In genomic region chr6:29553268-29554057, GRCh38 we compare ENCODE assay signal across 8 cellular contexts. TPM values are rescaled to one million over a fixed set of nuclear protein-coding genes. Genes with fewer than 3 reads are reported as not detected.
DNase-seq lines count a peak whose midpoint lies in the region; ATAC-seq and TF ChIP-seq lines count a peak whose summit lies in the region.

No MANE protein-coding gene starts in this region.

- peaks cover 16% of the 10 kb centered on the region for H3K4me1 ChIP-seq in left ventricle myocardium inferior
- H3K4me1 ChIP-seq in psoas muscle, result peaks cover 15% of the 10 kb centered on the region

- H3K9me3 ChIP-seq in left ventricle myocardium inferior (replicated peaks) (no peaks in the 10 kb centered on the region), psoas muscle (no peaks in the 10 kb centered on the region)

- peaks cover 88% of the 10 kb centered on the region for H3K27me3 ChIP-seq in left ventricle myocardium inferior (ENCODE audit: low read depth)
- peaks cover 3 to 55% (median 14%) of the 10 kb centered on the region in 3 donors for H3K27me3 ChIP-seq in psoas muscle (ENCODE audit: insufficient read depth in 3 of 3, low read length in 2 of 3)

- DNase-seq in AG09319 (ENCODE audit: extremely low read depth, low read depth) (no peak), left ventricle myocardium inferior (peak; percentile 73), psoas muscle (peak; percentile 77 to 82), NCI-H1417 (lab: John Stamatoyannopoulos, UW) (no peak), COLO668 (lab: John Stamatoyannopoulos, UW; ENCODE audit: unreplicated experiment) (no peak)
- peak; percentile 23 for DNase-seq in activated naive CD4-positive, alpha-beta T cell treated with anti-CD3 and anti-CD28 coated beads, Interleukin-2, amount 50 U/mL, for 16 hours

- ATAC-seq in HG03432 (IDR thresholded peaks at IDR 0.05; ENCODE audit: unreplicated experiment), result peak; percentile 52
- peak in 3 of 4 donors; percentile 64 to 81 (median 75) for ATAC-seq in psoas muscle
- ATAC-seq in HG02642 (IDR thresholded peaks at IDR 0.05; ENCODE audit: poor library complexity, unreplicated experiment), result no peak

- intact Hi-C loops in left ventricle myocardium inferior (cut with micrococcal nuclease), result no loop called here
- intact Hi-C loops in psoas muscle (cut with DNase I), result no loop called here

- peak; percentile 12 for TF ChIP-seq CTCF in AG09319 (IDR thresholded peaks at IDR 0.05; ENCODE audit: low read depth, low read length)
- TF ChIP-seq CTCF in left ventricle myocardium inferior (IDR thresholded peaks at IDR 0.05; ENCODE audit: borderline replicate concordance), result peak; percentile 21
- peak; percentile 5 for TF ChIP-seq CTCF in psoas muscle (IDR thresholded peaks at IDR 0.05)

- WGBS in psoas muscle, 3 donors, result 2 to 4% (median 2%) methylated on average over 78 to 83 of the region's 83 CpGs

- H3K4me3 ChIP-seq in left ventricle myocardium inferior (peak overlapping the region; percentile 65), psoas muscle (peak overlapping the region; percentile 53)

- H3K36me3 ChIP-seq in left ventricle myocardium inferior (no peaks in the 10 kb centered on the region), psoas muscle (ENCODE audit: insufficient read depth in 1 of 2, low read depth in 1 of 2) (no peaks in the 10 kb centered on the region)

- H3K27ac ChIP-seq in left ventricle myocardium inferior (replicated peaks), result no peak overlapping the region
- H3K27ac ChIP-seq in psoas muscle, result no peak overlapping the region

RNA-seq across cellular contexts. Expression of gene UBD, which starts 6.1 kb away (rescaled TPM):
- total RNA-seq in left ventricle myocardium inferior, result not detected
- under 1 TPM in 2 of 4 donors, not detected in 2; 0.25 to 0.26 TPM for total RNA-seq in psoas muscle
- under 1 TPM in 2 of 3 donors, not detected in 1; 0.23 to 0.30 TPM for polyA plus RNA-seq in psoas muscle

RNA-seq across cellular contexts. Expression of gene OR2H2, which starts 31.5 kb away (rescaled TPM):
- total RNA-seq in left ventricle myocardium inferior (not detected), psoas muscle (not detected)
- not detected for polyA plus RNA-seq in psoas muscle

Comparison
In these comparisons a context has a peak if more than half of its experiments do, and no peak if none do; other contexts are left out.
1. DNase-seq: peak in activated naive CD4-positive, alpha-beta T cell treated with anti-CD3 and anti-CD28 coated beads, Interleukin-2, amount 50 U/mL, for 16 hours (single experiment), left ventricle myocardium inferior (single experiment) and psoas muscle (2 of 2); none in AG09319 (single experiment), NCI-H1417 (0 of 3) and COLO668 (single experiment).
2. Peak in every context shown above with its lines, with median percentiles within 50 percentile points of each other: CTCF ChIP-seq.